In genomic region chr5:173454764-173455598, GRCh38 we compare ENCODE assay signal across 9 cellular contexts.
A peak's percentile ranks its signal among the peaks of the same experiment; 100 is the strongest.
DNase-seq lines count a peak whose midpoint lies in the region; ATAC-seq, FAIRE-seq and TF ChIP-seq lines count a peak whose summit lies in the region.
"Had no signal": no experiment of that assay in that cellular context is flagged by ENCODE, and none has a peak within 500 bp of the region (broad histone marks: within the 10 kb centered on the region; RNA-seq: fewer than 3 reads in every experiment).

No MANE protein-coding gene starts in this region.

- H3K14ac ChIP-seq in H9 (ENCODE audit: insufficient read depth, low read length): no peak overlapping the region

- no peak overlapping the region for H2AFZ ChIP-seq in H9 (ENCODE audit: low read length)

- TF ChIP-seq POLR2A in spleen (IDR thresholded peaks at IDR 0.05): no peak

- H3K4me3 Mint-ChIP-seq in Caco-2 (ENCODE audit: unreplicated experiment) (no peak overlapping the region), H9 (no peak overlapping the region)

- H3K4me1 ChIP-seq in Caco-2: peaks cover 29% of the 10 kb centered on the region
- H3K4me1 ChIP-seq in H9 (ENCODE audit: insufficient read depth, low read length): no peaks in the 10 kb centered on the region
- peaks cover 0 to 15% (median 8%) of the 10 kb centered on the region in 6 donors for H3K4me1 ChIP-seq in spleen

- H2BK120ac ChIP-seq in H9 (ENCODE audit: low read depth, low read length, poor library complexity, severe bottlenecking): no peak overlapping the region

- H3K79me1 ChIP-seq in H9 (ENCODE audit: insufficient read depth, low read depth, low read length, poor library complexity, severe bottlenecking): no peaks in the 10 kb centered on the region

- FAIRE-seq in RCC 7860 (lab: Jason Lieb, UNC): peak; percentile 99

- no peak overlapping the region for H2AK5ac ChIP-seq in H9 (ENCODE audit: insufficient read length, low read length)

- no peaks in the 10 kb centered on the region for H3K23me2 ChIP-seq in H9 (ENCODE audit: insufficient read length, low read depth, low read length, poor library complexity, severe bottlenecking)

- no peak overlapping the region for H2BK20ac ChIP-seq in H9 (ENCODE audit: low read depth, low read length, poor library complexity, severe bottlenecking)

- H3K56ac ChIP-seq in H9 (ENCODE audit: insufficient read length, low read depth, low read length): no peak overlapping the region

- TF ChIP-seq CTCF in Caco-2 (IDR thresholded peaks at IDR 0.05; ENCODE audit: insufficient read depth in 1 of 2, low read depth in 1 of 2, low read length in 1 of 2, severe bottlenecking in 1 of 2, unreplicated experiment in 1 of 2) (no peak), H9 (conservative IDR thresholded peaks at IDR 0.05) (no peak), spleen (IDR thresholded peaks at IDR 0.05 in 8 of 11, conservative IDR thresholded peaks at IDR 0.05 in 3 of 11) (no peak)

- no peak overlapping the region for H3K9ac ChIP-seq in H9 (ENCODE audit: extremely low read depth, insufficient read length, low read length)

- H3K27me3 Mint-ChIP-seq in Caco-2 (ENCODE audit: insufficient read depth, unreplicated experiment) (no peaks in the 10 kb centered on the region), H9 (ENCODE audit: low read depth) (peaks cover 10% of the 10 kb centered on the region; the same call in 1 of the 2 replicates)

- H4K91ac ChIP-seq in H9 (ENCODE audit: insufficient read length, low read depth, low read length): no peak overlapping the region

- H3K27me3 ChIP-seq in Caco-2 (replicated peaks; ENCODE audit: control insufficient read depth, insufficient read depth, low read length) (no peaks in the 10 kb centered on the region), H9 (ENCODE audit: insufficient read depth, low read length) (no peaks in the 10 kb centered on the region), spleen (replicated peaks in 1 of 7) (no peaks in the 10 kb centered on the region)

- no peak overlapping the region for H3K4ac ChIP-seq in H9 (ENCODE audit: low read depth, low read length)

- no peaks in the 10 kb centered on the region for H3K36me3 Mint-ChIP-seq in Caco-2 (ENCODE audit: insufficient read depth, unreplicated experiment)
- H3K36me3 Mint-ChIP-seq in H9 (ENCODE audit: insufficient read depth in 1 of 3, low read depth in 3 of 3): no peaks in the 10 kb centered on the region

- no peak overlapping the region for H3T11ph ChIP-seq in H9 (ENCODE audit: low read length)

- no peak for DNase-seq in Caco-2
- DNase-seq in RCC 7860 (ENCODE audit: low spot score): peak; percentile 100
- peak; percentile 98 for DNase-seq in fibroblast of peridontal ligament (ENCODE audit: extremely low read depth)
- DNase-seq in posterior vena cava (ENCODE audit: low spot score): peak; percentile 85
- DNase-seq in H9: no peak
- DNase-seq in NCI-H1092 treated with DMSO at 0.1 percent for 48 hours (lab: John Stamatoyannopoulos, UW): no peak
- DNase-seq in spleen: no peak
- DNase-seq: NCI-H524 treated with DMSO at 0.1 percent for 48 hours had no signal

- 0 out of 2 replicates have a peak, but pooled peaks cover 7% of the 10 kb centered on the region for H3K9me3 ChIP-seq in Caco-2
- H3K9me3 ChIP-seq in H9 (ENCODE audit: control insufficient read depth, low read depth, low read length): no peaks in the 10 kb centered on the region
- H3K9me3 ChIP-seq in spleen: no peaks in the 10 kb centered on the region

- CTCF ChIA-PET in Caco-2 (lab: Charles Lee): interaction anchor here (0.6 kb wide), 1 partner anchor 173 kb away, joined by 3 read pairs; no protein-coding TSS in a partner anchor

- no peak overlapping the region for H4K8ac ChIP-seq in H9 (replicated peaks; ENCODE audit: insufficient read length, low read depth, low read length)

- no peak overlapping the region for H2BK12ac ChIP-seq in H9 (ENCODE audit: insufficient read length, low read depth, low read length)

- no peak overlapping the region for H4K5ac ChIP-seq in H9 (ENCODE audit: insufficient read length, low read depth, low read length)

- H3K4me1 Mint-ChIP-seq in Caco-2 (ENCODE audit: low read depth, unreplicated experiment) (peaks cover 11% of the 10 kb centered on the region), H9 (peaks cover 4 to 7% of the 10 kb centered on the region in 2 experiments)

- no peaks in the 10 kb centered on the region for H3K79me2 ChIP-seq in H9 (ENCODE audit: insufficient read depth, low read length)

- no peak overlapping the region for H2BK15ac ChIP-seq in H9 (ENCODE audit: low read depth, low read length)

- H3K4me2 ChIP-seq in H9 (ENCODE audit: insufficient read depth, insufficient read length, low read length): no peak overlapping the region

- intact Hi-C loops in Caco-2 (cut with micrococcal nuclease; ENCODE audit: unreplicated experiment) (no loop called here), posterior vena cava (cut with DNase I) (loop anchor here in 1 of 2 donors (10.0 kb wide), 1 partner anchor 100 kb away; no protein-coding TSS in a partner anchor), spleen (cut with DNase I; ENCODE audit: low total_unique reads) (no loop called here)

- H3K27ac ChIP-seq in H9 (ENCODE audit: insufficient read length, low read depth, low read length) (no peak overlapping the region), spleen (no peak overlapping the region)

- no TSS peak for BruUV-seq in Caco-2 (replicated peaks; lab: Mats Ljungman, UMichigan)

- H3K9me3 Mint-ChIP-seq in Caco-2 (ENCODE audit: unreplicated experiment) (peaks cover 9% of the 10 kb centered on the region), H9 (no peaks in the 10 kb centered on the region)

- no peak overlapping the region for H3K23ac ChIP-seq in H9 (ENCODE audit: insufficient read length, low read depth, low read length)

- no peak overlapping the region for H3K18ac ChIP-seq in H9 (ENCODE audit: insufficient read length, low read depth, low read length)

- no peaks in the 10 kb centered on the region for H3K36me3 ChIP-seq in Caco-2 (ENCODE audit: control insufficient read depth, insufficient read depth, low read length)
- H3K36me3 ChIP-seq in spleen: no peaks in the 10 kb centered on the region

- H3K4me3 ChIP-seq in Caco-2 (ENCODE audit: low read depth, low read length): no peak overlapping the region
- no peak overlapping the region for H3K4me3 ChIP-seq in spleen

- WGBS in H9 (ENCODE audit: extremely low coverage, insufficient read length, low lambda C conversion rate): no CpG with 5 or more reads among the region's 10 CpGs
- 81 to 91% (median 88%) methylated on average over 9 to 10 of the region's 10 CpGs for WGBS in spleen, 5 donors

- no peaks in the 10 kb centered on the region for H4K20me1 ChIP-seq in H9 (ENCODE audit: control insufficient read depth, insufficient read depth, insufficient read length)

- no peak overlapping the region for H2BK5ac ChIP-seq in H9 (ENCODE audit: insufficient read length, low read length)

- H3K27ac Mint-ChIP-seq in Caco-2 (ENCODE audit: unreplicated experiment): peak overlapping the region; percentile 35
- H3K27ac Mint-ChIP-seq in H9: no peak overlapping the region

- POLR2A ChIA-PET in Caco-2 (lab: Charles Lee): no interaction called here

- ATAC-seq in HG02885 (IDR thresholded peaks at IDR 0.05; ENCODE audit: poor library complexity, unreplicated experiment): no peak

Comparison
In these comparisons a context has a peak if more than half of its experiments do, and no peak if none do; other contexts are left out.
1. DNase-seq: peak in RCC 7860 (single experiment), fibroblast of peridontal ligament (single experiment) and posterior vena cava (single experiment); none in Caco-2 (0 of 2), H9 (single experiment), NCI-H1092 treated with DMSO at 0.1 percent for 48 hours (single experiment) and spleen (single experiment).